11 cellular contexts compared by ENCODE assay signal in genomic region chr10:96244354-96244753, GRCh38. TPM values are rescaled to one million over a fixed set of nuclear protein-coding genes. Genes with fewer than 3 reads are reported as not detected.
DNase-seq lines count a peak whose midpoint lies in the region; ATAC-seq and TF ChIP-seq lines count a peak whose summit lies in the region.
"Had no signal": no experiment of that assay in that cellular context is flagged by ENCODE, and none has a peak within 500 bp of the region (broad histone marks: within the 10 kb centered on the region; RNA-seq: fewer than 3 reads in every experiment).

No MANE protein-coding gene starts in this region.

- DNase-seq in left colon, result peak; percentile 58 to 70
- no peak for DNase-seq in NCI-H2171 (lab: John Stamatoyannopoulos, UW)
- no peak for DNase-seq in nucleus accumbens (lab: John Stamatoyannopoulos, UW)
- no peak for DNase-seq in smooth muscle cell (lab: John Stamatoyannopoulos, UW; ENCODE audit: unreplicated experiment)
- no peak for DNase-seq in SIG-M5 treated with dmso at 0.1 percent for 504 hours (lab: John Stamatoyannopoulos, UW; ENCODE audit: unreplicated experiment)
- DNase-seq: anterior cingulate cortex had no signal

- no peaks in the 10 kb centered on the region for H3K36me3 ChIP-seq in smooth muscle cell (ENCODE audit: low read depth)

- H3K4me2 ChIP-seq in smooth muscle cell, result no peak overlapping the region

- no peak for TF ChIP-seq CTCF in smooth muscle cell (IDR thresholded peaks at IDR 0.05; ENCODE audit: borderline replicate concordance, insufficient read depth, poor library complexity, severe bottlenecking)

- H3K9ac ChIP-seq in smooth muscle cell (ENCODE audit: low read depth), result no peak overlapping the region

- no peaks in the 10 kb centered on the region for H3K4me1 ChIP-seq in smooth muscle cell (ENCODE audit: low read depth)

- no peak overlapping the region for H2AFZ ChIP-seq in smooth muscle cell (ENCODE audit: low read depth)

- 92% methylated on average over 7 of the region's 7 CpGs for WGBS in smooth muscle cell (ENCODE audit: low lambda C conversion rate)

- H4K20me1 ChIP-seq in smooth muscle cell (ENCODE audit: low read depth), result no peaks in the 10 kb centered on the region

- ATAC-seq in GM18505 (IDR thresholded peaks at IDR 0.05; ENCODE audit: unreplicated experiment) (peak; percentile 97), GM21423 (IDR thresholded peaks at IDR 0.05; ENCODE audit: unreplicated experiment) (peak; percentile 98), HG03139 (IDR thresholded peaks at IDR 0.05; ENCODE audit: unreplicated experiment) (peak; percentile 98), left colon (peak; percentile 80)

- intact Hi-C loops in left colon (cut with DNase I, micrococcal nuclease), result no loop called here

- no peak for TF ChIP-seq POLR2A in GM18505 (IDR thresholded peaks at IDR 0.05; ENCODE audit: borderline replicate concordance, extremely low read depth, insufficient read depth, insufficient read length)

- no peaks in the 10 kb centered on the region for H3K9me3 ChIP-seq in smooth muscle cell (replicated peaks; ENCODE audit: low read depth)

- no peaks in the 10 kb centered on the region for H3F3A ChIP-seq in smooth muscle cell (ENCODE audit: low read depth)

- no peak overlapping the region for H3K27ac ChIP-seq in smooth muscle cell (ENCODE audit: low read depth)

- no peak overlapping the region for H3K4me3 ChIP-seq in smooth muscle cell

- no peaks in the 10 kb centered on the region for H3K79me2 ChIP-seq in smooth muscle cell (ENCODE audit: low read depth)

- no peaks in the 10 kb centered on the region for H3K27me3 ChIP-seq in smooth muscle cell (ENCODE audit: low read depth)

RNA-seq across cellular contexts. Expression of gene BLNK, which starts 27.0 kb away (rescaled TPM):
- total RNA-seq in left colon (10 to 100 TPM; 22.1 to 24.9 TPM), smooth muscle cell (1.3 and 6.1 TPM in 2 replicates)
- 1.3 and 2.5 TPM in 2 replicates for polyA plus RNA-seq in smooth muscle cell
- total RNA-seq: HT1080 had no signal

RNA-seq across cellular contexts. Expression of gene DNTT, which starts 59.9 kb away (rescaled TPM):
- total RNA-seq in left colon (not detected), smooth muscle cell (not detected in 2 replicates)
- not detected in 2 replicates for polyA plus RNA-seq in smooth muscle cell
- total RNA-seq: HT1080, myocyte had no signal

Comparison
In these comparisons a context has a peak if more than half of its experiments do, and no peak if none do; other contexts are left out.
1. DNase-seq: peak in left colon (2 of 2); none in NCI-H2171 (single experiment), nucleus accumbens (0 of 56), smooth muscle cell (single experiment) and SIG-M5 treated with dmso at 0.1 percent for 504 hours (single experiment).
2. Peak in every context shown above with its lines, with median percentiles within 50 percentile points of each other: ATAC-seq.